ENCODE assay signal across 8 cellular contexts in genomic region chr1:2212542-2213491, GRCh38. TPM values are rescaled to one million over a fixed set of nuclear protein-coding genes. Genes with fewer than 3 reads are reported as not detected.
DNase-seq lines count a peak whose midpoint lies in the region; ATAC-seq and TF ChIP-seq lines count a peak whose summit lies in the region.

No MANE protein-coding gene starts in this region.

- DNase-seq in BJ (ENCODE audit: low read depth) (peak; percentile 87), HK-2 (ENCODE audit: unreplicated experiment) (peak; percentile 91), T-helper 17 cell (peak; percentile 31 to 49 (median 42)), renal cortical epithelial cell (ENCODE audit: low read depth) (peak; percentile 89)
- DNase-seq in central memory CD8-positive, alpha-beta T cell (ENCODE audit: low spot score in 2 of 2): no peak

- no peak overlapping the region for H3K27ac Mint-ChIP-seq in T-helper 17 cell
- H3K27ac Mint-ChIP-seq in central memory CD8-positive, alpha-beta T cell (ENCODE audit: low read depth): no peak overlapping the region

- peak; percentile 81 for ATAC-seq in T-helper 17 cell
- peak; percentile 79 for ATAC-seq in central memory CD8-positive, alpha-beta T cell (replicated peaks; ENCODE audit: extremely low read depth, poor library complexity, severe bottlenecking)
- ATAC-seq in HG03378 (IDR thresholded peaks at IDR 0.05; ENCODE audit: unreplicated experiment): no peak
- ATAC-seq in HG03108 (IDR thresholded peaks at IDR 0.05; ENCODE audit: unreplicated experiment): no peak

- no peaks in the 10 kb centered on the region for H3K27me3 Mint-ChIP-seq in T-helper 17 cell
- H3K27me3 Mint-ChIP-seq in central memory CD8-positive, alpha-beta T cell: no peaks in the 10 kb centered on the region

- H3K4me1 ChIP-seq in iPS-18a (ENCODE audit: control insufficient read depth, low read depth, low read length): peaks cover 7% of the 10 kb centered on the region

- H3K4me1 Mint-ChIP-seq in T-helper 17 cell: peaks cover 3% of the 10 kb centered on the region
- H3K4me1 Mint-ChIP-seq in central memory CD8-positive, alpha-beta T cell: no peaks in the 10 kb centered on the region

- H3K9ac ChIP-seq in iPS-18a (ENCODE audit: low read length): peak overlapping the region; percentile 92

- H3K36me3 ChIP-seq in BJ (ENCODE audit: control insufficient read depth, insufficient read depth, low read length) (no peaks in the 10 kb centered on the region), iPS-18a (ENCODE audit: control insufficient read depth, low read depth, low read length) (no peaks in the 10 kb centered on the region)

- no peaks in the 10 kb centered on the region for H3K9me3 Mint-ChIP-seq in central memory CD8-positive, alpha-beta T cell

- CTCF ChIA-PET in BJ (lab: Yijun Ruan, JAX): interaction anchor here (1.2 to 2.7 kb wide), 3 partner anchors 11 to 169 kb away, joined by 3 to 15 read pairs (median 4); partner anchors contain the start of gene FAAP20

- peak overlapping the region; percentile 61 for H3K4me3 Mint-ChIP-seq in T-helper 17 cell
- H3K4me3 Mint-ChIP-seq in central memory CD8-positive, alpha-beta T cell: peak overlapping the region; percentile 34

- H3K27me3 ChIP-seq in BJ (ENCODE audit: control insufficient read depth, insufficient read depth, low read length) (no peaks in the 10 kb centered on the region), iPS-18a (ENCODE audit: control insufficient read depth, insufficient read depth, low read length) (no peaks in the 10 kb centered on the region)

- no peaks in the 10 kb centered on the region for H3K36me3 Mint-ChIP-seq in T-helper 17 cell (ENCODE audit: low read depth)
- H3K36me3 Mint-ChIP-seq in central memory CD8-positive, alpha-beta T cell (ENCODE audit: insufficient read depth): peaks cover 3% of the 10 kb centered on the region

- TF ChIP-seq CTCF in BJ (IDR thresholded peaks at IDR 0.05; ENCODE audit: insufficient read depth, low read depth, low read length): peak; percentile 23

- POLR2A ChIA-PET in BJ (lab: Charles Lee): interaction anchor here (0.6 kb wide), 1 partner anchor 22 kb away, joined by 3 read pairs; no protein-coding TSS in a partner anchor

- no peaks in the 10 kb centered on the region for H3K9me3 ChIP-seq in T-helper 17 cell (ENCODE audit: control insufficient read depth, low read length, poor library complexity, severe bottlenecking)
- no peaks in the 10 kb centered on the region for H3K9me3 ChIP-seq in iPS-18a (ENCODE audit: control insufficient read depth, low read depth, low read length)

- H3K4me3 ChIP-seq in BJ (ENCODE audit: low read depth, low read length) (peak overlapping the region; percentile 10), iPS-18a (ENCODE audit: low read length) (peak overlapping the region; percentile 60)

- peak overlapping the region; percentile 91 for H3K27ac ChIP-seq in iPS-18a (ENCODE audit: low read length)

RNA-seq across cellular contexts. Expression of gene SKI, which starts 15.3 kb away (rescaled TPM):
- 5.1 and 6.3 TPM in 2 replicates for polyA plus RNA-seq in BJ (2011; rRNA removed)
- 6.2 and 10.7 TPM in 2 replicates for polyA minus RNA-seq in BJ (2011; rRNA and poly(A)+ RNA removed)
- total RNA-seq in T-helper 17 cell (100 to 1,000 TPM; 183 to 215 TPM), renal cortical epithelial cell (9.0 and 34.8 TPM in 2 replicates)

RNA-seq across cellular contexts. Expression of gene FAAP20, which starts 18.2 kb away (rescaled TPM):
- 11.9 and 18.7 TPM in 2 replicates for polyA plus RNA-seq in BJ (2011; rRNA removed)
- 4.3 and 4.8 TPM in 2 replicates for polyA minus RNA-seq in BJ (2011; rRNA and poly(A)+ RNA removed)
- total RNA-seq in T-helper 17 cell (10 to 100 TPM; 44.6 to 48.6 TPM), renal cortical epithelial cell (12.0 and 23.4 TPM in 2 replicates)

Comparison
In these comparisons a context has a peak if more than half of its experiments do, and no peak if none do; other contexts are left out.
1. DNase-seq: peak in BJ (single experiment), HK-2 (single experiment), T-helper 17 cell (3 of 3) and renal cortical epithelial cell (single experiment); none in central memory CD8-positive, alpha-beta T cell (0 of 2).
2. ATAC-seq: peak in T-helper 17 cell (single experiment) and central memory CD8-positive, alpha-beta T cell (single experiment); none in HG03378 (single experiment) and HG03108 (single experiment).